Comparison of ENCODE assay signal across 15 cellular contexts in genomic region chr4:81839347-81840042, GRCh38.
DNase-seq lines count a peak whose midpoint lies in the region; ATAC-seq and FAIRE-seq lines count a peak whose summit lies in the region.
"Had no signal": no experiment of that assay in that cellular context is flagged by ENCODE, and none has a peak within 500 bp of the region (broad histone marks: within the 10 kb centered on the region; RNA-seq: fewer than 3 reads in every experiment).

No MANE protein-coding gene starts in this region.

- DNase-seq in activated CD4-positive, CD25-positive, alpha-beta regulatory T cell treated with anti-CD3 and anti-CD28 coated beads, Interleukin-2, amount 50 U/mL, for 72 hours: no peak
- peak; percentile 9 for DNase-seq in NCI-H2227 treated with DMSO at 0.1 percent for 48 hours (lab: John Stamatoyannopoulos, UW)
- DNase-seq in memory B cell (ENCODE audit: low spot score in 2 of 2): no peak
- no peak for DNase-seq in HTR-8/SVneo (ENCODE audit: insufficient read length, low spot score)
- DNase-seq in hepatic stellate cell (ENCODE audit: low spot score): no peak
- DNase-seq: activated CD4-positive, alpha-beta T cell treated with anti-CD3 and anti-CD28 coated beads, Interleukin-2, amount 50 U/mL, for 4 hours; anterior cingulate cortex; effector memory CD4-positive, alpha-beta T cell; heart right ventricle; pancreas; T-helper 1 cell had no signal

- FAIRE-seq in HTR-8/SVneo (lab: Jason Lieb, UNC): no peak
- FAIRE-seq: A549, pancreas had no signal

- H3K36me3 Mint-ChIP-seq in memory B cell: no peaks in the 10 kb centered on the region

- H3K4me1 Mint-ChIP-seq in memory B cell: peaks cover 2% of the 10 kb centered on the region

- H3K4me3 Mint-ChIP-seq in memory B cell: no peak overlapping the region

- H3K9me3 Mint-ChIP-seq in memory B cell: no peaks in the 10 kb centered on the region

- no peaks in the 10 kb centered on the region for H3K27me3 Mint-ChIP-seq in memory B cell

- peak overlapping the region; percentile 56 for H3K27ac Mint-ChIP-seq in memory B cell

- ATAC-seq in activated CD4-positive, CD25-positive, alpha-beta regulatory T cell treated with anti-CD3 and anti-CD28 coated beads, Interleukin-2, amount 50 U/mL, for 24 hours: peak; percentile 32 to 48
- ATAC-seq in HG02610 (IDR thresholded peaks at IDR 0.05; ENCODE audit: unreplicated experiment): peak; percentile 66
- ATAC-seq in memory B cell (ENCODE audit: low read depth): no peak
- no peak for ATAC-seq in GM18517 (IDR thresholded peaks at IDR 0.05; ENCODE audit: unreplicated experiment)
- ATAC-seq: A549, heart right ventricle had no signal

Comparison
In these comparisons a context has a peak if more than half of its experiments do, and no peak if none do; other contexts are left out.
1. ATAC-seq: peak in activated CD4-positive, CD25-positive, alpha-beta regulatory T cell treated with anti-CD3 and anti-CD28 coated beads, Interleukin-2, amount 50 U/mL, for 24 hours (2 of 2) and HG02610 (single experiment); none in memory B cell (single experiment) and GM18517 (single experiment).